ENCODE assay signal across 11 cellular contexts in the genomic region with DNA sequence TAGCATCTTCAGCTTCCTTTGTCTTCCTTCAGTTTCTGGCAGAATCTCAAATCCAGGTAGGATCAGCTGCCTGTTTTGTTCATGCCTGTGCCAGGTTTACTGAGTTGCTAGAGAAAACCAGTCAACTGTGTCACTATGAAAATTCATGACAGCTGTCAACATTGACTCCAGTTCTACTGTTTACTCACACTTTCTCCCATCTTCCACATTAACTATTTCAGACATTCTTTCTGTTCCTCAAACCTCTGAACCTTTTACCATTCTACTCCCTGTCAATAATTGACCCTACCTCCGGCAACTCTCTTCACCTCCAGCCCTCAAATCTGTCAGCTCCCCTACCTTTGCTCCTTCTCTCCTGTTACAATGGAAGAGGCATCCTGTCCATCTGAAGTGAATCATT. TPM values are rescaled to one million over a fixed set of nuclear protein-coding genes. Genes with fewer than 3 reads are reported as not detected.
DNase-seq lines count a peak whose midpoint lies in the region; ATAC-seq and TF ChIP-seq lines count a peak whose summit lies in the region.
"Had no signal": no experiment of that assay in that cellular context is flagged by ENCODE, and none has a peak within 500 bp of the region (broad histone marks: within the 10 kb centered on the region; RNA-seq: fewer than 3 reads in every experiment).

No MANE protein-coding gene starts in this region.

- intact Hi-C loops in MCF 10A (cut with micrococcal nuclease), result no loop called here

- H3K4me3 Mint-ChIP-seq in MCF 10A (ENCODE audit: unreplicated experiment), result no peak overlapping the region

- H3K27ac Mint-ChIP-seq in activated naive CD4-positive, alpha-beta T cell treated with anti-CD3 and anti-CD28 coated beads, Interleukin-2, amount 50 U/mL, for 72 hours, result no peak overlapping the region
- H3K27ac Mint-ChIP-seq in MCF 10A (ENCODE audit: low read depth, unreplicated experiment), result no peak overlapping the region

- H3K4me1 Mint-ChIP-seq in MCF 10A (ENCODE audit: insufficient read depth, unreplicated experiment), result no peaks in the 10 kb centered on the region

- no TSS peak for BruUV-seq in MCF 10A (replicated peaks; lab: Mats Ljungman, UMichigan)

- peaks cover 0 to 4% of the 10 kb centered on the region in 2 donors for H3K36me3 Mint-ChIP-seq in activated naive CD4-positive, alpha-beta T cell treated with anti-CD3 and anti-CD28 coated beads, Interleukin-2, amount 50 U/mL, for 72 hours
- no peaks in the 10 kb centered on the region for H3K36me3 Mint-ChIP-seq in MCF 10A (ENCODE audit: insufficient read depth, unreplicated experiment)

- H3K9me3 Mint-ChIP-seq in activated naive CD4-positive, alpha-beta T cell treated with anti-CD3 and anti-CD28 coated beads, Interleukin-2, amount 50 U/mL, for 72 hours, result no peaks in the 10 kb centered on the region
- H3K9me3 Mint-ChIP-seq in MCF 10A (ENCODE audit: unreplicated experiment), result no peaks in the 10 kb centered on the region

- H3K27me3 Mint-ChIP-seq in MCF 10A (ENCODE audit: insufficient read depth, unreplicated experiment), result peaks cover 51% of the 10 kb centered on the region

- POLR2A ChIA-PET in MCF 10A (lab: Yijun Ruan, JAX), result interaction anchor here (1.1 kb wide), 1 partner anchor 30 kb away, joined by 3 read pairs; no protein-coding TSS in a partner anchor

- no peak for TF ChIP-seq CTCF in MCF 10A (IDR thresholded peaks at IDR 0.05; ENCODE audit: unreplicated experiment)

- ATAC-seq in GM19455 (IDR thresholded peaks at IDR 0.05; ENCODE audit: unreplicated experiment) (peak; percentile 71), HG03025 (IDR thresholded peaks at IDR 0.05; ENCODE audit: low FRiP score, unreplicated experiment) (peak; percentile 80)
- no peak for ATAC-seq in activated naive CD4-positive, alpha-beta T cell treated with anti-CD3 and anti-CD28 coated beads, Interleukin-2, amount 50 U/mL, for 72 hours

- DNase-seq in DMS79 treated with DMSO at 0.1 percent for 48 hours (lab: John Stamatoyannopoulos, UW) (peak; percentile 16), NCI-H2196 (lab: John Stamatoyannopoulos, UW; ENCODE audit: unreplicated experiment) (peak; percentile 19), MCF 10A (ENCODE audit: unreplicated experiment) (no peak)
- no peak for DNase-seq in activated T-cell treated with anti-CD3 and anti-CD28 coated beads, Interleukin-2, amount 50 U/mL, for 48 hours
- no peak for DNase-seq in activated CD4-positive, CD25-positive, alpha-beta regulatory T cell treated with anti-CD3 and anti-CD28 coated beads, Interleukin-2, amount 50 U/mL, for 72 hours
- DNase-seq in activated naive CD4-positive, alpha-beta T cell treated with anti-CD3 and anti-CD28 coated beads, Interleukin-2, amount 50 U/mL, for 72 hours (ENCODE audit: low spot score in 2 of 2), result no peak
- DNase-seq: KG1, Right ventricle myocardium superior, uterus had no signal

- CTCF ChIA-PET in MCF 10A (lab: Yijun Ruan, JAX), result interaction anchor here (0.7 to 1.1 kb wide), 3 partner anchors 26 to 1001 kb away, joined by 3 to 4 read pairs (median 3); no protein-coding TSS in a partner anchor

RNA-seq across cellular contexts. Expression of a gene that starts 8.5 kb away (rescaled TPM):
- total RNA-seq in activated naive CD4-positive, alpha-beta T cell treated with anti-CD3 and anti-CD28 coated beads, Interleukin-2, amount 50 U/mL, for 72 hours, result 10 to 100 TPM in 1 of 2 donors, 1 to 10 TPM in 1; 6.3 to 12.5 TPM
- 0.30 and 0.32 TPM in 2 replicates for total RNA-seq in MCF 10A (2022)

RNA-seq across cellular contexts. Expression of a gene that starts 32.5 kb away (rescaled TPM):
- under 1 TPM; 0.21 to 0.66 TPM for total RNA-seq in activated naive CD4-positive, alpha-beta T cell treated with anti-CD3 and anti-CD28 coated beads, Interleukin-2, amount 50 U/mL, for 72 hours
- total RNA-seq in MCF 10A (2022), result 0.07 TPM in 1 of 2 replicates, not detected in the other

Comparison
In these comparisons a context has a peak if more than half of its experiments do, and no peak if none do; other contexts are left out.
1. DNase-seq: peak in DMS79 treated with DMSO at 0.1 percent for 48 hours (single experiment) and NCI-H2196 (single experiment); none in activated T-cell treated with anti-CD3 and anti-CD28 coated beads, Interleukin-2, amount 50 U/mL, for 48 hours (0 of 2), activated CD4-positive, CD25-positive, alpha-beta regulatory T cell treated with anti-CD3 and anti-CD28 coated beads, Interleukin-2, amount 50 U/mL, for 72 hours (single experiment), activated naive CD4-positive, alpha-beta T cell treated with anti-CD3 and anti-CD28 coated beads, Interleukin-2, amount 50 U/mL, for 72 hours (0 of 2) and MCF 10A (single experiment).
2. ATAC-seq: peak in GM19455 (single experiment) and HG03025 (single experiment); none in activated naive CD4-positive, alpha-beta T cell treated with anti-CD3 and anti-CD28 coated beads, Interleukin-2, amount 50 U/mL, for 72 hours (0 of 2).